ENCODE assay signal across 21 cellular contexts in the genomic region with DNA sequence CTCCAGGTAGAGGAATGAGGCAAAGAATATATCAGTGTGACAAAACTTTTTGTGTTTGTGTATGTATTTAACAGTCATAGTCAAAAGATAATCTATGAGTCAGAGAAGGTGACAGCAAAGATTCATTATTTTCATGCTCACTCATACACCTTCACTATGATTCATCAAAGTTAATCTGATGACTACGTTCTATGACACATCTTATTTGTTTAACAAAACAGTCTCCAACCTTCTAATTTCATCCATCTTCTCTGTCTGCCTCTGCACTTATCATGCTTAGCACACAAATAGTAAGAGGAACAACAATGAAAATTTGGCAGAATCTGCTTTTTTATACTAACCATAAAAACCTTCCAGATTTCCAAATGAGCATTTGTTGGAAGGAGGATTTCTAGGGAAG.
DNase-seq lines count a peak whose midpoint lies in the region; ATAC-seq, FAIRE-seq and TF ChIP-seq lines count a peak whose summit lies in the region.
"Had no signal": no experiment of that assay in that cellular context is flagged by ENCODE, and none has a peak within 500 bp of the region (broad histone marks: within the 10 kb centered on the region; RNA-seq: fewer than 3 reads in every experiment).

No MANE protein-coding gene starts in this region.

- no peaks in the 10 kb centered on the region for H4K20me1 ChIP-seq in keratinocyte (ENCODE audit: control insufficient read depth, extremely low read depth, insufficient read depth, low read length)

- H3K4me2 ChIP-seq in keratinocyte (ENCODE audit: control insufficient read depth, extremely low read depth, insufficient read depth, low read depth, low read length) = peak overlapping the region; percentile 8

- TF ChIP-seq CTCF in astrocyte of the cerebellum (IDR thresholded peaks at IDR 0.05; ENCODE audit: low read depth, low read length, missing control alignments) = no peak
- TF ChIP-seq CTCF in keratinocyte (optimal IDR thresholded peaks at IDR 0.05 in 1 of 3, IDR thresholded peaks at IDR 0.05 in 1 of 3, conservative IDR thresholded peaks at IDR 0.05 in 1 of 3; ENCODE audit: extremely low read depth in 1 of 3, insufficient read depth in 2 of 3, low read length in 3 of 3) = no peak
- no peak for TF ChIP-seq CTCF in tibial nerve (IDR thresholded peaks at IDR 0.05)

- no peaks in the 10 kb centered on the region for H3K9me3 ChIP-seq in keratinocyte (ENCODE audit: control insufficient read depth, low read depth, low read length)
- no peaks in the 10 kb centered on the region for H3K9me3 ChIP-seq in tibial nerve
- H3K9me3 ChIP-seq: mucosa of descending colon had no signal

- FAIRE-seq in keratinocyte (lab: Jason Lieb, UNC) = peak; percentile 53
- FAIRE-seq: D721Med had no signal

- H3K36me3 ChIP-seq in keratinocyte (ENCODE audit: control insufficient read depth in 2 of 2, extremely low read depth in 1 of 2, insufficient read depth in 2 of 2, low read length in 2 of 2) (no peaks in the 10 kb centered on the region), tibial nerve (no peaks in the 10 kb centered on the region)

- H3K9ac ChIP-seq in keratinocyte (ENCODE audit: control insufficient read depth, extremely low read depth, insufficient read depth, low read length) = no peak overlapping the region

- H2AFZ ChIP-seq in keratinocyte (ENCODE audit: control insufficient read depth, low read length) = no peak overlapping the region

- H3K79me2 ChIP-seq in keratinocyte (ENCODE audit: control insufficient read depth, insufficient read depth, low read length) = no peaks in the 10 kb centered on the region

- no peak for ATAC-seq in HG02571 (IDR thresholded peaks at IDR 0.05; ENCODE audit: unreplicated experiment)
- no peak for ATAC-seq in GM19324 (IDR thresholded peaks at IDR 0.05; ENCODE audit: low FRiP score, unreplicated experiment)
- ATAC-seq: mucosa of descending colon had no signal

- DNase-seq in Caki2 (ENCODE audit: low read depth) = peak; percentile 67
- DNase-seq in NCI-H226 = peak; percentile 59
- DNase-seq in astrocyte of the cerebellum (ENCODE audit: low read depth) = peak; percentile 51
- DNase-seq in keratinocyte (ENCODE audit: low read depth, low spot score) = peak; percentile 69
- DNase-seq in stimulated activated CD4-positive, alpha-beta T cell treated with anti-CD3 and anti-CD28 coated beads, Interleukin-2, amount 100 ng/mL, for 24 hours = no peak
- no peak for DNase-seq in tibial nerve (ENCODE audit: low spot score in 2 of 2)
- DNase-seq: activated CD4-positive, alpha-beta T cell treated with anti-CD3 and anti-CD28 coated beads, Interleukin-2, amount 50 U/mL, for 4 hours; amygdala; H9; islet precursor cell; Kasumi-1; mucosa of descending colon; NCI-H187 treated with DMSO at 0.1 percent for 48 hours; NCI-H524 treated with DMSO at 0.1 percent for 48 hours; occipital lobe; SHP77 treated with DMSO at 0.1 percent for 48 hours; T1000 had no signal

- no peak for TF ChIP-seq POLR2A in tibial nerve (IDR thresholded peaks at IDR 0.05)

- dilution Hi-C loops in keratinocyte (cut with MboI; ENCODE audit: extremely low pct_ligation_motif_present, low sequenced_read_pairs) = no loop called here

- in situ Hi-C loops in Caki2 (cut with HindIII; ENCODE audit: low pct_unique_long_range_greater_than_20kb, low sequenced_read_pairs) = no loop called here
- in situ Hi-C loops in astrocyte of the cerebellum (cut with HindIII; ENCODE audit: low sequenced_read_pairs) = no loop called here

- no peak for TF ChIP-seq EP300 in tibial nerve (IDR thresholded peaks at IDR 0.05)

- H3K4me3 ChIP-seq in astrocyte of the cerebellum (ENCODE audit: low read depth, low read length) (no peak overlapping the region), keratinocyte (ENCODE audit: control insufficient read depth in 2 of 3, extremely low read depth in 1 of 3, insufficient read depth in 2 of 3, low read depth in 1 of 3, low read length in 3 of 3) (no peak overlapping the region), tibial nerve (no peak overlapping the region)
- H3K4me3 ChIP-seq: mucosa of descending colon, skin epidermis had no signal

- whole genome bisulfite sequencing in tibial nerve, 2 donors = 51 to 58% methylated on average over 1 of the region's 1 CpG

- H3K27me3 ChIP-seq in keratinocyte (ENCODE audit: control insufficient read depth, extremely low read depth, insufficient read depth, low read length) (no peaks in the 10 kb centered on the region), tibial nerve (no peaks in the 10 kb centered on the region)

- H3K9me1 ChIP-seq in keratinocyte (ENCODE audit: control insufficient read depth, extremely low read depth, insufficient read depth, low read length) = no peaks in the 10 kb centered on the region

- H3K4me1 ChIP-seq in keratinocyte (ENCODE audit: control insufficient read depth, extremely low read depth, insufficient read depth, low read length) = peaks cover 12% of the 10 kb centered on the region
- H3K4me1 ChIP-seq in tibial nerve = no peaks in the 10 kb centered on the region

- H3K27ac ChIP-seq in keratinocyte (ENCODE audit: control insufficient read depth, insufficient read depth, low read length) = peak overlapping the region; percentile 25
- H3K27ac ChIP-seq in tibial nerve = no peak overlapping the region

Comparison
In these comparisons a context has a peak if more than half of its experiments do, and no peak if none do; other contexts are left out.
1. DNase-seq: peak in Caki2 (single experiment), NCI-H226 (single experiment), astrocyte of the cerebellum (single experiment) and keratinocyte (single experiment); none in stimulated activated CD4-positive, alpha-beta T cell treated with anti-CD3 and anti-CD28 coated beads, Interleukin-2, amount 100 ng/mL, for 24 hours (0 of 2) and tibial nerve (0 of 2).